Comparison of ENCODE assay signal across 6 cellular contexts in the genomic region with DNA sequence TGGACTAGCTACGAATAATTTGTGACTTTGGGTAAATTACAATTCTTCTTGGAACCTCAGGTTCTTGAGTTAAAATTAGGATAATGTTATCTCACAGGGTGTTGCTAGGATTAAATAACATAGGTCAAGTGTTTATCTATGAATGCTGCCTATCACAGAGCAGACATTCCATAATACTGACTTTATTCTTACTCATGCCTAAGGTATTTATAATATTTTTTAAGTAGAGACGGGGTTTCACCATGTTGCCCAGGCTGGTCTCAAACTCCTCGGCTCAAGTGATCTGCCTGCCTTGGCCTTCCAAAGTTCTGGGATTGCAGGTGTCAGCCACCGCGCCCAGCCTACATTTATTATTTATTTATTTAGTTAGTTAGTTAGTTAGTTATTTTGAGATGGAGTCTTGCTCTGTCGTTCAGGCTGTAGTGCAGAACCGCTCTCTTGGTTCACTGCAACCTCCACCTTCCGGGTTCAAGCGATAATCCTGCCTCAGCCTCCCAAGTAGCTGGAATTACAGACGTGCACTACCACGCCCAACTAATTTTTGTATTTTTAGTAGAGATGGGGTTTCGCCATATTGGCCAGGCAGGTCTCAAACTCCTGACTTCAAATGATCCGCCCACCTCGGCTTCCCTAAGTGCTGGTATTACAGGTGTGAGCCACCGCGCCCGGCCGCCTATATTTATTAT. TPM values are rescaled to one million over a fixed set of nuclear protein-coding genes. Genes with fewer than 3 reads are reported as not detected.
DNase-seq lines count a peak whose midpoint lies in the region; ATAC-seq and TF ChIP-seq lines count a peak whose summit lies in the region.

No MANE protein-coding gene starts in this region.

- ATAC-seq in GM19351 (IDR thresholded peaks at IDR 0.05; ENCODE audit: unreplicated experiment), result no peak

- no peak for TF ChIP-seq CTCF in retinal pigment epithelial cell (conservative IDR thresholded peaks at IDR 0.05; ENCODE audit: low read depth, low read length)

- DNase-seq in LoVo (ENCODE audit: low spot score) (peak; percentile 79), dermis blood vessel endothelial cell (peak; percentile 64), retinal pigment epithelial cell (ENCODE audit: low read depth) (peak; percentile 69), NCI-H187 treated with DMSO at 0.1 percent for 48 hours (lab: John Stamatoyannopoulos, UW) (no peak), NCI-H1436 (lab: John Stamatoyannopoulos, UW) (no peak)

- H3K4me3 ChIP-seq in retinal pigment epithelial cell (ENCODE audit: low read length), result peak overlapping the region; percentile 98

RNA-seq across cellular contexts. Expression of a gene that starts 0.7 kb away (rescaled TPM):
- total RNA-seq in dermis blood vessel endothelial cell, result 46.3 and 58.3 TPM in 2 replicates

RNA-seq across cellular contexts. Expression of a gene that starts 3.8 kb away (rescaled TPM):
- 181 and 203 TPM in 2 replicates for total RNA-seq in dermis blood vessel endothelial cell

RNA-seq across cellular contexts. Expression of a gene that starts 56.9 kb away (rescaled TPM):
- 32.8 and 36.3 TPM in 2 replicates for total RNA-seq in dermis blood vessel endothelial cell

RNA-seq across cellular contexts. Expression of a gene that starts 57.0 kb away (rescaled TPM):
- total RNA-seq in dermis blood vessel endothelial cell, result 32.0 and 52.4 TPM in 2 replicates

Comparison
In these comparisons a context has a peak if more than half of its experiments do, and no peak if none do; other contexts are left out.
1. DNase-seq: peak in LoVo (single experiment), dermis blood vessel endothelial cell (single experiment) and retinal pigment epithelial cell (single experiment); none in NCI-H187 treated with DMSO at 0.1 percent for 48 hours (single experiment) and NCI-H1436 (single experiment).